8 cellular contexts compared by ENCODE assay signal in the genomic region with DNA sequence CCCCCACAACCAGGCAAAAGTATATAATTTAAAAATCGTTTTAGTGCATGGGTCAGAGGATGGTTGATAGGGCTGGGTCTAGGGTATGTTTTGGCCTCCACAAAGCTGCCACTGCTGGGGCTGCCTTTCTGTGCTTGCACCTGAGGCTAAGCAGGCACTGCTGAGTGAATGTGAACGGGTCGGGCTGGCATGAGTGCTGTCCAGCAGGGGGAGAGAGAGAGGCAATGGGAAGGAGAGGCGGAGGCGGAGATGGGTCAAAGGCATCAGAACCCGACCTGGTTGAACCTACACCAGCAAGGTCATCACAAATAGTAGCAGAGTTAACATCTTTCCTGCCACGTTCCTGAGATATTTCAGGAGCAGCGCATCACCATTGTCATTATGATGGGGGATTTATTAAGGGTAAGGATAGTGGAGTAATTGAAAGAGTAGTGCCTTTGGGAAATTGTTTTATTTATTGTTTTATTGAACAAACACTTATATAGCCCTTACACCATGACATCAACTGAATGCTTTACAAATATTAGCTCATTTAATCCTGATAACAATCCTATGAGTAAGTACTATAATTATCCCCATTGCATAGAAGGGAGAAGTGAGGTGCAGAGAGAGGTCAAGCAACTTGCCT. TPM values are rescaled to one million over a fixed set of nuclear protein-coding genes. Genes with fewer than 3 reads are reported as not detected.
DNase-seq lines count a peak whose midpoint lies in the region; ATAC-seq and TF ChIP-seq lines count a peak whose summit lies in the region.

No MANE protein-coding gene starts in this region.

- peak; percentile 65 for TF ChIP-seq CTCF in endothelial cell (IDR thresholded peaks at IDR 0.05; ENCODE audit: unreplicated experiment)
- TF ChIP-seq CTCF in testis (IDR thresholded peaks at IDR 0.05): peak in 2 of 3 experiments; percentile 39 to 44
- no peak for TF ChIP-seq CTCF in vagina (IDR thresholded peaks at IDR 0.05)

- H3K4me1 ChIP-seq in testis (no peaks in the 10 kb centered on the region), vagina (no peaks in the 10 kb centered on the region)

- no peak overlapping the region for H3K27ac ChIP-seq in testis
- H3K27ac ChIP-seq in vagina: no peak overlapping the region

- intact Hi-C loops in testis (cut with DNase I; ENCODE audit: low total_unique reads) (no loop called here), vagina (cut with DNase I) (no loop called here)

- DNase-seq in DMS153 (lab: John Stamatoyannopoulos, UW): peak; percentile 15
- peak; percentile 35 to 71 for DNase-seq in NCI-H524 (lab: John Stamatoyannopoulos, UW)
- peak; percentile 75 for DNase-seq in endothelial cell (ENCODE audit: low spot score)
- DNase-seq in testis: peak; percentile 65
- DNase-seq in immature natural killer cell: no peak
- DNase-seq in vagina (ENCODE audit: extremely low spot score in 2 of 2): no peak
- no peak for DNase-seq in 8988T

- WGBS in testis, 2 donors: 27 to 50% methylated on average over 8 of the region's 8 CpGs

- peak; percentile 77 for ATAC-seq in GM19467 (IDR thresholded peaks at IDR 0.05; ENCODE audit: unreplicated experiment)

- no peaks in the 10 kb centered on the region for H3K36me3 Mint-ChIP-seq in endothelial cell (ENCODE audit: low read depth, unreplicated experiment)
- H3K36me3 Mint-ChIP-seq in immature natural killer cell: no peaks in the 10 kb centered on the region

- H3K4me3 ChIP-seq in testis (no peak overlapping the region), vagina (no peak overlapping the region)

- no peaks in the 10 kb centered on the region for H3K9me3 Mint-ChIP-seq in endothelial cell (ENCODE audit: unreplicated experiment)
- peaks cover 0 to 2% (median 0%) of the 10 kb centered on the region in 6 donors for H3K9me3 Mint-ChIP-seq in immature natural killer cell

- H3K4me3 Mint-ChIP-seq in endothelial cell (ENCODE audit: unreplicated experiment) (no peak overlapping the region), immature natural killer cell (no peak overlapping the region)

- TF ChIP-seq POLR2A in testis (IDR thresholded peaks at IDR 0.05) (no peak), vagina (IDR thresholded peaks at IDR 0.05) (no peak)

- H3K4me1 Mint-ChIP-seq in endothelial cell (ENCODE audit: unreplicated experiment) (peaks cover 11% of the 10 kb centered on the region), immature natural killer cell (no peaks in the 10 kb centered on the region)

- H3K9me3 ChIP-seq in testis (no peaks in the 10 kb centered on the region), vagina (no peaks in the 10 kb centered on the region)

- H3K27me3 Mint-ChIP-seq in endothelial cell (ENCODE audit: unreplicated experiment): no peaks in the 10 kb centered on the region
- H3K27me3 Mint-ChIP-seq in immature natural killer cell (ENCODE audit: low read depth in 3 of 3): peaks cover 4 to 7% (median 7%) of the 10 kb centered on the region in 3 donors

- no peak overlapping the region for H3K27ac Mint-ChIP-seq in endothelial cell (ENCODE audit: unreplicated experiment)
- no peak overlapping the region for H3K27ac Mint-ChIP-seq in immature natural killer cell

- no peaks in the 10 kb centered on the region for H3K36me3 ChIP-seq in testis (ENCODE audit: low read depth, missing control alignments)
- H3K36me3 ChIP-seq in vagina: no peaks in the 10 kb centered on the region

- H3K27me3 ChIP-seq in testis (no peaks in the 10 kb centered on the region), vagina (no peaks in the 10 kb centered on the region)

RNA-seq across cellular contexts. Expression of gene NRXN3, which starts 5.8 kb away (rescaled TPM):
- total RNA-seq in endothelial cell (ENCODE audit: unreplicated experiment) (2.3 TPM), testis (1 to 10 TPM; 3.5 to 8.0 TPM), vagina (4.7 TPM)
- polyA plus RNA-seq in testis (ENCODE audit: insufficient read depth, low read depth, low replicate concordance) (3.9 TPM), immature natural killer cell (not detected)

Comparison
In these comparisons a context has a peak if more than half of its experiments do, and no peak if none do; other contexts are left out.
1. DNase-seq: peak in DMS153 (single experiment), NCI-H524 (2 of 2), endothelial cell (single experiment) and testis (single experiment); none in immature natural killer cell (0 of 3), vagina (0 of 2) and 8988T (single experiment).
2. CTCF ChIP-seq: peak in endothelial cell (single experiment) and testis (2 of 3); none in vagina (0 of 3).